Comparison of ENCODE assay signal across 24 cellular contexts in the genomic region with DNA sequence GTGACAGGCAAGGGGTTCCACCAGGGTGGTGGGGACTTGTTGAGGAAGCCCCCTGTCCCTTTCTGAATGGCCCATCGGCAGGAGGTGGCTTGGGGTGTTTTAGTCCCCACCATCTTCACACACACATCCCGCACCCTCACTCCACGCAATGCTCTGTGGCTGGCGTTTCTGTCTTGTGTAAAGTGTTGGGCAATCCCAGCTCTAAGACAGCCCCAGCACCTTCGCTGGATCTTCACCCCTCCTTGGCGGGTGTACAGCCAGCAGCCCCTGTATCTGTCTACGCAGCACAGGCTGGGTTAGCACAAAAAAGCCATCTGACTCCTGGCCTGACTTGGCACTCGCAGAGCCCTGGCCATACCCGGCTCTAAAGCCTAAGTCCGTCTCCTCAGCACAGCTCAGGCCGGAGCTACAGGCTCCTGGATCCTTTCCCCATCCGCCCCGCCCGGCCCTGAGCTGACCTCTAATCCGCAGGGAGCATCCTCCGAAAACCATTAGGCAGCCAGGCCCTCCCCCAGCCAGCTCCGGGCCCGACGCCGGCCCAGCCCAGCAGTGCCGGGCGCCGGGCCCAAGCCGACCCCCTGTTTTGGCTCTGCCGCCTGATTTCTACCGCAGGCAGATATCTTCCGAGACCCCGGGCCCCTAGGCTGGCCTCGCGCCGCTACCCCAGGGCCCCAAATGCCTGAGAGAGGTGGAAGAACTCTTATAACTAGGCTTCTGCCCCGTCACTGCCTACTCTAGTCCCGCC. TPM values are rescaled to one million over a fixed set of nuclear protein-coding genes. Genes with fewer than 3 reads are reported as not detected.
DNase-seq lines count a peak whose midpoint lies in the region; ATAC-seq, FAIRE-seq and TF ChIP-seq lines count a peak whose summit lies in the region.
"Had no signal": no experiment of that assay in that cellular context is flagged by ENCODE, and none has a peak within 500 bp of the region (broad histone marks: within the 10 kb centered on the region; RNA-seq: fewer than 3 reads in every experiment).

No MANE protein-coding gene starts in this region.

- no TSS peak for BruUV-seq in IMR-90 (replicated peaks; lab: Mats Ljungman, UMichigan)
- BruUV-seq in endothelial cell of umbilical vein (replicated peaks; lab: Mats Ljungman, UMichigan), result no TSS peak

- H3K9me3 ChIP-seq in IMR-90 (ENCODE audit: control insufficient read depth, insufficient read depth, low read length), result 0 out of 2 replicates have a peak, but pooled peaks cover 5% of the 10 kb centered on the region
- H3K9me3 ChIP-seq in endothelial cell of umbilical vein (replicated peaks; ENCODE audit: control insufficient read depth, insufficient read depth, low read length), result no peaks in the 10 kb centered on the region
- no peaks in the 10 kb centered on the region for H3K9me3 ChIP-seq in hepatocyte (ENCODE audit: low read depth)

- no peak overlapping the region for H3K4ac ChIP-seq in IMR-90 (ENCODE audit: low read depth, low read length)

- no peak overlapping the region for H4K91ac ChIP-seq in IMR-90 (ENCODE audit: insufficient read depth, low read depth, low read length)

- H3K4me1 ChIP-seq in IMR-90 (ENCODE audit: control insufficient read depth, insufficient read depth, low read length) (no peaks in the 10 kb centered on the region), endothelial cell of umbilical vein (ENCODE audit: control insufficient read depth, extremely low read depth, insufficient read depth, low read length) (no peaks in the 10 kb centered on the region), hepatocyte (ENCODE audit: insufficient read depth) (peaks cover 25% of the 10 kb centered on the region)

- POLR2A ChIA-PET in IMR-90 (lab: Charles Lee; ENCODE audit: unreplicated experiment) (no interaction called here), endothelial cell of umbilical vein (lab: Charles Lee) (no interaction called here)

- ATAC-seq in IMR-90 (ENCODE audit: low read depth) (0 out of 2 replicates have a peak, but pooled peaks have one; percentile 27), sciatic nerve (peak; percentile 76), GM19324 (IDR thresholded peaks at IDR 0.05; ENCODE audit: low FRiP score, unreplicated experiment) (no peak)
- ATAC-seq: HCT116 had no signal

- H3K56ac ChIP-seq in IMR-90 (ENCODE audit: extremely low read depth, insufficient read depth, low read length), result no peak overlapping the region

- H2BK120ac ChIP-seq in IMR-90 (ENCODE audit: low read depth, low read length), result no peak overlapping the region

- no peak overlapping the region for H3K9ac ChIP-seq in IMR-90 (ENCODE audit: low read depth, low read length)
- H3K9ac ChIP-seq in endothelial cell of umbilical vein (replicated peaks; ENCODE audit: extremely low read depth, insufficient read depth, low read length), result no peak overlapping the region
- H3K9ac ChIP-seq: KMS-11 had no signal

- TF ChIP-seq POLR2A in IMR-90 (IDR thresholded peaks at IDR 0.05; ENCODE audit: low read depth, low read length) (no peak), endothelial cell of umbilical vein (IDR thresholded peaks at IDR 0.05; ENCODE audit: low read depth, low read length) (no peak)

- WGBS in IMR-90 (ENCODE audit: extremely low coverage in 2 of 2, insufficient read length in 1 of 2), 2 experiments, result 20% methylated on average over 1 of the region's 33 CpGs; no CpG with 5 or more reads in 1 of the 2 experiments
- WGBS in hepatocyte (ENCODE audit: low lambda C conversion rate, missing lambda C conversion rate), result 76% methylated on average over 33 of the region's 33 CpGs

- H2BK15ac ChIP-seq in IMR-90 (ENCODE audit: low read depth, low read length), result no peak overlapping the region

- no peak overlapping the region for H4K8ac ChIP-seq in IMR-90 (ENCODE audit: low read depth in 2 of 2, low read length in 2 of 2)

- no peak overlapping the region for H3K23ac ChIP-seq in IMR-90 (ENCODE audit: low read depth, low read length)

- no peak for TF ChIP-seq RAD21 in IMR-90 (IDR thresholded peaks at IDR 0.05; ENCODE audit: low read length)

- TF ChIP-seq CTCF in IMR-90 (conservative IDR thresholded peaks at IDR 0.05; ENCODE audit: low read depth, low read length) (no peak), endothelial cell of umbilical vein (IDR thresholded peaks at IDR 0.05; ENCODE audit: extremely low read depth in 1 of 2, insufficient read depth in 1 of 2, low read depth in 1 of 2, low read length in 2 of 2) (no peak), hepatocyte (IDR thresholded peaks at IDR 0.05; ENCODE audit: poor library complexity) (no peak)

- DNase-seq in IMR-90 (no peak), endothelial cell of umbilical vein (ENCODE audit: low read depth, low spot score) (no peak), hepatocyte (ENCODE audit: low spot score) (peak; percentile 23), sciatic nerve (ENCODE audit: low spot score) (no peak), NCI-H1930 (lab: John Stamatoyannopoulos, UW) (no peak), ACHN (no peak)
- DNase-seq in activated CD8-positive, alpha-beta memory T cell treated with anti-CD3 and anti-CD28 coated beads, Interleukin-2, amount 50 U/mL, for 48 hours, result no peak
- DNase-seq: activated CD4-positive, alpha-beta T cell treated with anti-CD3 and anti-CD28 coated beads, Interleukin-2, amount 50 U/mL, for 48 hours; activated naive CD4-positive, alpha-beta T cell treated with anti-CD3 and anti-CD28 coated beads, Interleukin-2, amount 10 ng/mL, durations not matched to agents 7 days and 5 days; activated T-cell treated with anti-CD3 and anti-CD28 coated beads, Interleukin-2, amount 50 U/mL, for 24 hours; NCI-H1092; NCI-H2107; NCI-H524 treated with DMSO at 0.1 percent for 48 hours; retina; SIG-M5; stimulated activated naive CD4-positive, alpha-beta T cell treated with Interleukin-2 at 50 U/mL for 16 hours had no signal

- H3K79me2 ChIP-seq in endothelial cell of umbilical vein (ENCODE audit: control insufficient read depth, insufficient read depth, low read length), result no peaks in the 10 kb centered on the region
- no peaks in the 10 kb centered on the region for H3K79me2 ChIP-seq in hepatocyte

- H3K4me2 ChIP-seq in IMR-90 (ENCODE audit: low read depth, low read length), result no peak overlapping the region
- H3K4me2 ChIP-seq in endothelial cell of umbilical vein (ENCODE audit: insufficient read depth, low read length), result no peak overlapping the region
- H3K4me2 ChIP-seq in hepatocyte, result no peak overlapping the region
- H3K4me2 ChIP-seq: KMS-11 had no signal

- H3K27me3 ChIP-seq in IMR-90 (ENCODE audit: control insufficient read depth, insufficient read depth, low read length) (peaks cover 89% of the 10 kb centered on the region), endothelial cell of umbilical vein (ENCODE audit: control insufficient read depth in 2 of 2, insufficient read depth in 2 of 2, low read length in 2 of 2) (peaks cover 48 to 50% of the 10 kb centered on the region in 2 experiments), hepatocyte (peaks cover 14% of the 10 kb centered on the region)

- H3K4me3 ChIP-seq in IMR-90 (ENCODE audit: insufficient read depth, low read depth, low read length), result no peak overlapping the region
- no peak overlapping the region for H3K4me3 ChIP-seq in endothelial cell of umbilical vein (replicated peaks in 1 of 3; ENCODE audit: insufficient read depth in 1 of 3, low read depth in 1 of 3, low read length in 3 of 3)
- H3K4me3 ChIP-seq in hepatocyte, result no peak overlapping the region
- H3K4me3 ChIP-seq: coronary artery had no signal

- H3K9me1 ChIP-seq in IMR-90 (ENCODE audit: insufficient read depth, low read length) (no peaks in the 10 kb centered on the region), endothelial cell of umbilical vein (replicated peaks; ENCODE audit: control insufficient read depth, extremely low read depth, insufficient read depth, low read length) (no peaks in the 10 kb centered on the region)

- FAIRE-seq in endothelial cell of umbilical vein (lab: Jason Lieb, UNC), result no peak

- dilution Hi-C loops in IMR-90 (cut with HindIII; ENCODE audit: low sequenced_read_pairs, unreplicated experiment) (no loop called here), endothelial cell of umbilical vein (cut with MboI; ENCODE audit: extremely low pct_ligation_motif_present, low sequenced_read_pairs) (no loop called here)

- H3K27ac ChIP-seq in IMR-90 (ENCODE audit: insufficient read depth, low read length) (no peak overlapping the region), endothelial cell of umbilical vein (ENCODE audit: insufficient read depth, low read depth, low read length) (no peak overlapping the region), hepatocyte (no peak overlapping the region)
- H3K27ac ChIP-seq: coronary artery, KMS-11 had no signal

- H2BK5ac ChIP-seq in IMR-90 (ENCODE audit: low read depth, low read length, poor library complexity, severe bottlenecking), result no peak overlapping the region

- no peak overlapping the region for H2BK20ac ChIP-seq in IMR-90 (ENCODE audit: low read depth, low read length)

- H3K79me1 ChIP-seq in IMR-90 (ENCODE audit: low read depth in 1 of 2, low read length in 2 of 2), result no peaks in the 10 kb centered on the region

- CTCF ChIA-PET in IMR-90 (lab: Yijun Ruan, JAX) (no interaction called here), endothelial cell of umbilical vein (lab: Charles Lee) (interaction anchor here (0.7 to 7.3 kb wide), 6 partner anchors 10 to 107 kb away, joined by 3 to 29 read pairs (median 5); no protein-coding TSS in a partner anchor)

- in situ Hi-C loops in IMR-90 (cut with MboI; ENCODE audit: low sequenced_read_pairs) (loop anchor here (25.0 kb wide), 1 partner anchor 422 kb away; no protein-coding TSS in a partner anchor), ACHN (cut with HindIII; ENCODE audit: low pct_ligation_motif_present, low pct_unique_long_range_greater_than_20kb, low sequenced_read_pairs) (no loop called here)

- no peak overlapping the region for H2AK9ac ChIP-seq in IMR-90 (replicated peaks; ENCODE audit: low read depth, low read length, poor library complexity)

- H4K20me1 ChIP-seq in IMR-90 (ENCODE audit: insufficient read depth, low read length) (no peaks in the 10 kb centered on the region), endothelial cell of umbilical vein (replicated peaks; ENCODE audit: control insufficient read depth, extremely low read depth, insufficient read depth, low read length) (no peaks in the 10 kb centered on the region), hepatocyte (ENCODE audit: insufficient read depth, poor library complexity, severe bottlenecking) (no peaks in the 10 kb centered on the region)

- H3K36me3 ChIP-seq in IMR-90 (ENCODE audit: control insufficient read depth, insufficient read depth, low read length), result no peaks in the 10 kb centered on the region
- no peaks in the 10 kb centered on the region for H3K36me3 ChIP-seq in endothelial cell of umbilical vein (ENCODE audit: control insufficient read depth in 2 of 2, extremely low read depth in 1 of 2, insufficient read depth in 2 of 2, low read length in 2 of 2)
- no peaks in the 10 kb centered on the region for H3K36me3 ChIP-seq in hepatocyte (replicated peaks; ENCODE audit: insufficient read depth, low read depth)

- no peak overlapping the region for H3K14ac ChIP-seq in IMR-90 (replicated peaks; ENCODE audit: low read depth, low read length)

- intact Hi-C loops in IMR-90 (cut with micrococcal nuclease) (no loop called here), endothelial cell of umbilical vein (cut with micrococcal nuclease) (no loop called here), sciatic nerve (cut with DNase I) (no loop called here)

- H3K9me2 ChIP-seq in hepatocyte (replicated peaks; ENCODE audit: insufficient read depth), result no peaks in the 10 kb centered on the region

- peak overlapping the region; percentile 21 for H2AFZ ChIP-seq in IMR-90 (replicated peaks; ENCODE audit: low read length, poor library complexity)
- no peak overlapping the region for H2AFZ ChIP-seq in endothelial cell of umbilical vein (ENCODE audit: low read depth, low read length)
- H2AFZ ChIP-seq in hepatocyte, result no peak overlapping the region

- no peak overlapping the region for H3K18ac ChIP-seq in IMR-90 (ENCODE audit: low read depth, low read length)

- H4K5ac ChIP-seq in IMR-90 (ENCODE audit: low read depth, low read length), result no peak overlapping the region

- no peak overlapping the region for H2AK5ac ChIP-seq in IMR-90 (ENCODE audit: low read depth, low read length)

RNA-seq across cellular contexts. Expression of gene TAC4, which starts 42.4 kb away (rescaled TPM):
- not detected in 2 replicates for total RNA-seq in IMR-90 (2012; rRNA removed)
- polyA plus RNA-seq in IMR-90 (2012; rRNA removed), result not detected in 2 replicates
- not detected in 2 replicates for polyA plus RNA-seq in IMR-90 (2012; cell fraction: cytosol; rRNA removed)
- not detected in 2 replicates for polyA plus RNA-seq in IMR-90 (2012; cell fraction: nucleus; rRNA removed; ENCODE audit: low replicate concordance)
- not detected in 2 replicates for total RNA-seq in endothelial cell of umbilical vein
- polyA plus RNA-seq in endothelial cell of umbilical vein, result 0.19 and 0.27 TPM in 2 replicates
- polyA plus RNA-seq in endothelial cell of umbilical vein (2011; cell fraction: cytosol; rRNA removed), result 0.14 and 0.27 TPM in 2 replicates
- 0.32 TPM in 1 of 2 replicates, not detected in the other for polyA plus RNA-seq in endothelial cell of umbilical vein (2011; cell fraction: nucleus; rRNA removed)
- polyA plus RNA-seq in endothelial cell of umbilical vein (2012), result not detected in 2 replicates
- not detected in 2 replicates for polyA minus RNA-seq in endothelial cell of umbilical vein
- polyA minus RNA-seq in endothelial cell of umbilical vein (2011; cell fraction: cytosol; rRNA and poly(A)+ RNA removed), result not detected
- polyA minus RNA-seq in endothelial cell of umbilical vein (2011; cell fraction: nucleus; rRNA and poly(A)+ RNA removed), result not detected in 2 replicates
- total RNA-seq in hepatocyte, result not detected in 2 replicates
- polyA plus RNA-seq in hepatocyte, result not detected in 2 replicates
- not detected for total RNA-seq in sciatic nerve
- total RNA-seq: kidney epithelial cell; T-helper 1 cell treated with Interleukin-12 subunit alpha and Interleukin-12 subunit beta and Interleukin-4 antibody, amounts not matched to agents 30 ng/mL and 1 ng/mL, for 36 hours; ureter had no signal
- polyA plus RNA-seq: neural cell had no signal
